In genomic region chr2:87498169-87498568, GRCh38 we compare ENCODE assay signal across 8 cellular contexts.
A peak's percentile ranks its signal among the peaks of the same experiment; 100 is the strongest.
DNase-seq lines count a peak whose midpoint lies in the region; ATAC-seq and TF ChIP-seq lines count a peak whose summit lies in the region.
"Not testable (repeated sequence)": the region's sequence is repeated elsewhere in the genome, so short reads cannot be mapped to it uniquely, and the experiment has no call there.

No MANE protein-coding gene starts in this region.

- H3K4me1 ChIP-seq in CD4-positive, CD25-positive, alpha-beta regulatory T cell (ENCODE audit: control insufficient read depth, insufficient read depth, low read length, poor library complexity, severe bottlenecking): peaks cover 11% of the 10 kb centered on the region
- H3K4me1 ChIP-seq in skeletal muscle tissue (ENCODE audit: control insufficient read depth in 3 of 3, insufficient read depth in 3 of 3, low read length in 3 of 3): not testable (repeated sequence)

- peak overlapping the region in 2 of 4 donors; percentile 62 to 65 for H3K4me3 Mint-ChIP-seq in CD4-positive, CD25-positive, alpha-beta regulatory T cell
- not testable (repeated sequence) for H3K4me3 Mint-ChIP-seq in activated T-helper 17 cell treated with anti-CD3 and anti-CD28 coated beads, Interleukin-2, amount 50 U/mL, for 72 hours

- not testable (repeated sequence) for H3K27me3 Mint-ChIP-seq in CD4-positive, CD25-positive, alpha-beta regulatory T cell; activated T-helper 17 cell treated with anti-CD3 and anti-CD28 coated beads, Interleukin-2, amount 50 U/mL, for 72 hours

- not testable (repeated sequence) for H3F3A ChIP-seq in SU-DHL-6 (ENCODE audit: insufficient read depth)

- not testable (repeated sequence) for H3K9me3 Mint-ChIP-seq in CD4-positive, CD25-positive, alpha-beta regulatory T cell; activated T-helper 17 cell treated with anti-CD3 and anti-CD28 coated beads, Interleukin-2, amount 50 U/mL, for 72 hours

- H3K36me3 Mint-ChIP-seq in CD4-positive, CD25-positive, alpha-beta regulatory T cell; activated T-helper 17 cell treated with anti-CD3 and anti-CD28 coated beads, Interleukin-2, amount 50 U/mL, for 72 hours (ENCODE audit: low read depth): not testable (repeated sequence)

- H3K4me2 ChIP-seq in SU-DHL-6 (ENCODE audit: low read depth, low read length, poor library complexity, severe bottlenecking): peak overlapping the region; percentile 52

- not testable (repeated sequence) for ATAC-seq in CD4-positive, CD25-positive, alpha-beta regulatory T cell (ENCODE audit: low read depth in 2 of 2)
- peak; percentile 47 for ATAC-seq in GM19351 (IDR thresholded peaks at IDR 0.05; ENCODE audit: unreplicated experiment)
- ATAC-seq in HG02610 (IDR thresholded peaks at IDR 0.05; ENCODE audit: unreplicated experiment): peak; percentile 95
- ATAC-seq in HG03342 (IDR thresholded peaks at IDR 0.05; ENCODE audit: unreplicated experiment): peak; percentile 54
- peak; percentile 71 for ATAC-seq in activated T-helper 17 cell treated with anti-CD3 and anti-CD28 coated beads, Interleukin-2, amount 50 U/mL, for 72 hours (replicated peaks)
- peak; percentile 21 for ATAC-seq in Right ventricle myocardium inferior

- not testable (repeated sequence) for H4K20me1 ChIP-seq in SU-DHL-6 (ENCODE audit: low read depth, low read length)

- not testable (repeated sequence) for DNase-seq in CD4-positive, CD25-positive, alpha-beta regulatory T cell; Right ventricle myocardium inferior (ENCODE audit: missing footprints)

- H3K27ac Mint-ChIP-seq in CD4-positive, CD25-positive, alpha-beta regulatory T cell: peak overlapping the region in 2 of 3 donors; percentile 52 to 87
- not testable (repeated sequence) for H3K27ac Mint-ChIP-seq in activated T-helper 17 cell treated with anti-CD3 and anti-CD28 coated beads, Interleukin-2, amount 50 U/mL, for 72 hours

- H3K4me1 Mint-ChIP-seq in CD4-positive, CD25-positive, alpha-beta regulatory T cell: peaks cover 9 to 24% (median 15%) of the 10 kb centered on the region in 4 donors
- H3K4me1 Mint-ChIP-seq in activated T-helper 17 cell treated with anti-CD3 and anti-CD28 coated beads, Interleukin-2, amount 50 U/mL, for 72 hours: not testable (repeated sequence)

- not testable (repeated sequence) for TF ChIP-seq CTCF in SU-DHL-6 (IDR thresholded peaks at IDR 0.05; ENCODE audit: insufficient read depth, low read length, poor library complexity, severe bottlenecking)

- peak overlapping the region; percentile 78 for H3K27ac ChIP-seq in CD4-positive, CD25-positive, alpha-beta regulatory T cell (ENCODE audit: insufficient read depth, low read length, poor library complexity, severe bottlenecking)
- H3K27ac ChIP-seq in SU-DHL-6 (ENCODE audit: low read depth, low read length): peak overlapping the region; percentile 89
- peak overlapping the region; percentile 25 for H3K27ac ChIP-seq in skeletal muscle tissue (ENCODE audit: low read depth, low read length)

- not testable (repeated sequence) for H3K79me2 ChIP-seq in SU-DHL-6 (ENCODE audit: insufficient read depth, low read length)

- peak overlapping the region; percentile 57 for H3K4me3 ChIP-seq in CD4-positive, CD25-positive, alpha-beta regulatory T cell (ENCODE audit: low read depth, low read length)
- H3K4me3 ChIP-seq in SU-DHL-6 (ENCODE audit: insufficient read depth, low read length, poor library complexity, severe bottlenecking); skeletal muscle tissue (ENCODE audit: low read length in 3 of 3): not testable (repeated sequence)

- peak overlapping the region; percentile 45 for H3K9ac ChIP-seq in SU-DHL-6 (ENCODE audit: low read length)
- H3K9ac ChIP-seq in skeletal muscle tissue (ENCODE audit: low read depth in 1 of 3, low read length in 3 of 3): not testable (repeated sequence)

- not testable (repeated sequence) for H3K27me3 ChIP-seq in CD4-positive, CD25-positive, alpha-beta regulatory T cell (ENCODE audit: control insufficient read depth, insufficient read depth, low read length); SU-DHL-6 (ENCODE audit: low read length); skeletal muscle tissue (ENCODE audit: control insufficient read depth in 3 of 3, insufficient read depth in 3 of 3, low read length in 3 of 3)

- H3K9me3 ChIP-seq in CD4-positive, CD25-positive, alpha-beta regulatory T cell (ENCODE audit: control insufficient read depth in 2 of 2, low read length in 2 of 2); SU-DHL-6 (ENCODE audit: insufficient read depth, low read length); skeletal muscle tissue (ENCODE audit: control insufficient read depth in 3 of 3, low read length in 3 of 3): not testable (repeated sequence)

- H3K36me3 ChIP-seq in CD4-positive, CD25-positive, alpha-beta regulatory T cell (ENCODE audit: control insufficient read depth, insufficient read depth, low read length); SU-DHL-6 (ENCODE audit: low read length); skeletal muscle tissue (ENCODE audit: control insufficient read depth in 3 of 3, insufficient read depth in 3 of 3, low read length in 3 of 3): not testable (repeated sequence)

- not testable (repeated sequence) for H2AFZ ChIP-seq in SU-DHL-6 (ENCODE audit: low read depth, low read length, severe bottlenecking)

- intact Hi-C loops in Right ventricle myocardium inferior (cut with DNase I): not testable (repeated sequence)

- H3K9me2 ChIP-seq in SU-DHL-6 (replicated peaks; ENCODE audit: insufficient read depth, low read length): not testable (repeated sequence)

Comparison
In these comparisons a context has a peak if more than half of its experiments do, and no peak if none do; other contexts are left out.
1. H3K27ac ChIP-seq: peak in every context shown above with its lines; median percentile 89 in SU-DHL-6; 78 in CD4-positive, CD25-positive, alpha-beta regulatory T cell; 25 in skeletal muscle tissue.